27 cellular contexts compared by ENCODE assay signal in genomic region chr10:31694929-31695837, GRCh38.
A peak's percentile ranks its signal among the peaks of the same experiment; 100 is the strongest.
DNase-seq lines count a peak whose midpoint lies in the region; ATAC-seq lines count a peak whose summit lies in the region.
"Had no signal": no experiment of that assay in that cellular context is flagged by ENCODE, and none has a peak within 500 bp of the region (broad histone marks: within the 10 kb centered on the region; RNA-seq: fewer than 3 reads in every experiment).

No MANE protein-coding gene starts in this region.

- H3K4me3 Mint-ChIP-seq in stimulated activated effector memory CD8-positive, alpha-beta T cell treated with anti-CD3 and anti-CD28 coated beads, Interleukin-12 subunit alpha, Interleukin-12 subunit beta, amount 100 ng/mL, for 72 hours: no peak overlapping the region
- H3K4me3 Mint-ChIP-seq: activated naive CD4-positive, alpha-beta T cell treated with anti-CD3 and anti-CD28 coated beads, Interleukin-2, amount 50 U/mL, for 24 hours; CD4-positive, CD25-positive, alpha-beta regulatory T cell; IgD-negative memory B cell; naive thymus-derived CD8-positive, alpha-beta T cell; type B pancreatic cell had no signal

- H3K9me3 ChIP-seq in MG63: peaks cover 6% of the 10 kb centered on the region
- H3K9me3 ChIP-seq: spleen had no signal

- no peaks in the 10 kb centered on the region for H3K9me3 Mint-ChIP-seq in stimulated activated effector memory CD8-positive, alpha-beta T cell treated with anti-CD3 and anti-CD28 coated beads, Interleukin-12 subunit alpha, Interleukin-12 subunit beta, amount 100 ng/mL, for 72 hours
- H3K9me3 Mint-ChIP-seq: activated naive CD4-positive, alpha-beta T cell treated with anti-CD3 and anti-CD28 coated beads, Interleukin-2, amount 50 U/mL, for 24 hours; CD4-positive, CD25-positive, alpha-beta regulatory T cell had no signal

- no peak overlapping the region for H3K27ac Mint-ChIP-seq in stimulated activated effector memory CD8-positive, alpha-beta T cell treated with anti-CD3 and anti-CD28 coated beads, Interleukin-12 subunit alpha, Interleukin-12 subunit beta, amount 100 ng/mL, for 72 hours
- H3K27ac Mint-ChIP-seq: activated naive CD4-positive, alpha-beta T cell treated with anti-CD3 and anti-CD28 coated beads, Interleukin-2, amount 50 U/mL, for 24 hours; CD4-positive, CD25-positive, alpha-beta regulatory T cell; naive thymus-derived CD8-positive, alpha-beta T cell; type B pancreatic cell had no signal

- H3K27me3 ChIP-seq in MG63: no peaks in the 10 kb centered on the region
- H3K27me3 ChIP-seq: gastroesophageal sphincter, SJCRH30 had no signal

- no peak overlapping the region for H3K4me3 ChIP-seq in MG63
- H3K4me3 ChIP-seq: gastroesophageal sphincter, SJCRH30, spleen had no signal

- no peaks in the 10 kb centered on the region for H3K4me1 Mint-ChIP-seq in stimulated activated effector memory CD8-positive, alpha-beta T cell treated with anti-CD3 and anti-CD28 coated beads, Interleukin-12 subunit alpha, Interleukin-12 subunit beta, amount 100 ng/mL, for 72 hours
- H3K4me1 Mint-ChIP-seq: activated naive CD4-positive, alpha-beta T cell treated with anti-CD3 and anti-CD28 coated beads, Interleukin-2, amount 50 U/mL, for 24 hours; CD4-positive, CD25-positive, alpha-beta regulatory T cell had no signal

- peak; percentile 44 for ATAC-seq in stimulated activated effector memory CD8-positive, alpha-beta T cell treated with anti-CD3 and anti-CD28 coated beads, Interleukin-12 subunit alpha, Interleukin-12 subunit beta, amount 100 ng/mL, for 72 hours
- ATAC-seq in GM21360 (IDR thresholded peaks at IDR 0.05; ENCODE audit: unreplicated experiment): no peak
- ATAC-seq: gastroesophageal sphincter; naive thymus-derived CD8-positive, alpha-beta T cell; Panc1 had no signal

- H3K36me3 Mint-ChIP-seq in stimulated activated effector memory CD8-positive, alpha-beta T cell treated with anti-CD3 and anti-CD28 coated beads, Interleukin-12 subunit alpha, Interleukin-12 subunit beta, amount 100 ng/mL, for 72 hours: no peaks in the 10 kb centered on the region
- H3K36me3 Mint-ChIP-seq: activated naive CD4-positive, alpha-beta T cell treated with anti-CD3 and anti-CD28 coated beads, Interleukin-2, amount 50 U/mL, for 24 hours; CD4-positive, CD25-positive, alpha-beta regulatory T cell; type B pancreatic cell had no signal

- DNase-seq in EH (ENCODE audit: low read depth) (peak; percentile 58), MG63 (peak; percentile 12), fibroblast of peridontal ligament (ENCODE audit: extremely low read depth) (peak; percentile 35), islet precursor cell (no peak)
- no peak for DNase-seq in stimulated activated effector memory CD8-positive, alpha-beta T cell treated with anti-CD3 and anti-CD28 coated beads, Interleukin-12 subunit alpha, Interleukin-12 subunit beta, amount 100 ng/mL, for 72 hours (ENCODE audit: low spot score in 2 of 2)
- no peak for DNase-seq in activated naive CD4-positive, alpha-beta T cell treated with anti-CD3 and anti-CD28 coated beads, Interleukin-2, amount 50 U/mL, for 16 hours
- DNase-seq: activated CD4-positive, alpha-beta T cell treated with anti-CD3 and anti-CD28 coated beads, Interleukin-2, amount 50 U/mL, for 48 hours; activated CD4-positive, CD25-positive, alpha-beta regulatory T cell; activated CD8-positive, alpha-beta memory T cell treated with anti-CD3 and anti-CD28 coated beads, Interleukin-2, amount 50 U/mL, for 4 hours; amygdala; CD4-positive, CD25-positive, alpha-beta regulatory T cell; effector CD8-positive, alpha-beta T cell; H7; hippocampal formation; midbrain; naive thymus-derived CD8-positive, alpha-beta T cell; NCI-H1092 treated with DMSO at 0.1 percent for 48 hours; NCI-H2029; NCI-H526 treated with DMSO at 0.1 percent for 48 hours; SJCRH30; spleen had no signal

- H3K36me3 ChIP-seq in MG63: no peaks in the 10 kb centered on the region
- H3K36me3 ChIP-seq: gastroesophageal sphincter, SJCRH30, spleen had no signal

Comparison
In these comparisons a context has a peak if more than half of its experiments do, and no peak if none do; other contexts are left out.
1. DNase-seq: peak in EH (single experiment), MG63 (single experiment) and fibroblast of peridontal ligament (single experiment); none in stimulated activated effector memory CD8-positive, alpha-beta T cell treated with anti-CD3 and anti-CD28 coated beads, Interleukin-12 subunit alpha, Interleukin-12 subunit beta, amount 100 ng/mL, for 72 hours (0 of 2), activated naive CD4-positive, alpha-beta T cell treated with anti-CD3 and anti-CD28 coated beads, Interleukin-2, amount 50 U/mL, for 16 hours (single experiment) and islet precursor cell (single experiment).